In the genomic region with DNA sequence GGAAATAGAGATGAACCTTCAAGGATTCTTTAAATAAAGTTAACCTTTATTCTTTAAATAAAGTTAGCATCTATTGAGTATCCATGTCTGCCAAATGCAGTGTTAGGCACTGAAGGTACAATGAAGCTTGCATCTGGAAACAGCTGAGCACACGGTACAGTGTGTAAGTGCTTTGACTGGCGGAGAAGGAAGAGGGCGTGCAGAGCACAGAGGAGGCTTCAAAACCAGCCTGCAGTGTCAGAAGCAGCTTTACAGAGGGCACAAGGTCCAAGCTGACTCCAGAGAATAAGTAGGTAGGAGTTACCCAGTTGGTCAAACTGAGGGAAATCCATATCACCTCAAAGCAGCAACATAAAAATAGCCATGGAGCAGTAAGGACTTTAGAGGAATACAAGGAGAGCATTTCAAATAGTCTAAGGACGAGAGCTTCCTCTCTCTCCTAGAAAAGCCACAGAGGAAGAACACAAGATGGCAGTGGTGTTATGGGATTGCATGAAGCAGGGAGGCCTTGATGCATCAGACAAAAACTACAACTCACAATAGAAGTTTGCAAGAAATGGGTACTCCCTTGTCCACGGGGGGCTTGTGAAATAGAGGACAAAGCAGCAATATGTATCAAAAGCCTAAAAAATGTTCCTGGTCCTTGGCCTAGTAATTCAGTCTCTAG, we compare ENCODE assay signal across 15 cellular contexts.
DNase-seq lines count a peak whose midpoint lies in the region; ATAC-seq and TF ChIP-seq lines count a peak whose summit lies in the region.
"Had no signal": no experiment of that assay in that cellular context is flagged by ENCODE, and none has a peak within 500 bp of the region (broad histone marks: within the 10 kb centered on the region; RNA-seq: fewer than 3 reads in every experiment).

No MANE protein-coding gene starts in this region.

- peaks cover 8% of the 10 kb centered on the region for H3K27me3 Mint-ChIP-seq in brain
- H3K27me3 Mint-ChIP-seq in natural killer cell treated with Interleukin-12 subunit alpha and Interleukin-12 subunit beta and Interleukin-15 and Interleukin-18, amount 100 ng/mL, for 72 hours = peaks cover 0 to 25% of the 10 kb centered on the region in 2 donors
- H3K27me3 Mint-ChIP-seq: activated CD4-positive, alpha-beta memory T cell treated with anti-CD3 and anti-CD28 coated beads, Interleukin-2, amount 10 ng/mL, durations not matched to agents 7 days and 5 days had no signal

- H3K9me3 Mint-ChIP-seq in brain = peaks cover 0 to 6% (median 0%) of the 10 kb centered on the region in 5 experiments
- H3K9me3 Mint-ChIP-seq in natural killer cell treated with Interleukin-12 subunit alpha and Interleukin-12 subunit beta and Interleukin-15 and Interleukin-18, amount 100 ng/mL, for 72 hours = no peaks in the 10 kb centered on the region
- H3K9me3 Mint-ChIP-seq: activated CD4-positive, alpha-beta memory T cell treated with anti-CD3 and anti-CD28 coated beads, Interleukin-2, amount 10 ng/mL, durations not matched to agents 7 days and 5 days; activated naive CD4-positive, alpha-beta T cell treated with anti-CD3 and anti-CD28 coated beads, Interleukin-2, amount 50 U/mL, for 24 hours had no signal

- no peaks in the 10 kb centered on the region for H3K36me3 Mint-ChIP-seq in brain
- no peaks in the 10 kb centered on the region for H3K36me3 Mint-ChIP-seq in natural killer cell treated with Interleukin-12 subunit alpha and Interleukin-12 subunit beta and Interleukin-15 and Interleukin-18, amount 100 ng/mL, for 72 hours
- H3K36me3 Mint-ChIP-seq: activated naive CD4-positive, alpha-beta T cell treated with anti-CD3 and anti-CD28 coated beads, Interleukin-2, amount 50 U/mL, for 24 hours had no signal

- DNase-seq in HT-29 (ENCODE audit: low spot score) (peak; percentile 9), kidney tubule cell (ENCODE audit: low spot score) (peak; percentile 54), cerebellum (ENCODE audit: low spot score) (no peak)
- no peak for DNase-seq in stimulated activated CD4-positive, alpha-beta T cell treated with anti-CD3 and anti-CD28 coated beads, Interleukin-2, amount 100 ng/mL, for 48 hours
- DNase-seq in natural killer cell treated with Interleukin-12 subunit alpha and Interleukin-12 subunit beta and Interleukin-15 and Interleukin-18, amount 100 ng/mL, for 72 hours (ENCODE audit: low spot score) = no peak
- DNase-seq: activated CD4-positive, alpha-beta memory T cell treated with anti-CD3 and anti-CD28 coated beads, Interleukin-2, amount 10 ng/mL, durations not matched to agents 7 days and 5 days; DMS153; NCI-H226; nephron progenitor cell; stimulated activated CD4-positive, alpha-beta T cell treated with anti-CD3 and anti-CD28 coated beads, Interleukin-1b, Interleukin-23, amount 100 ng/mL, for 48 hours had no signal

- no peak overlapping the region for H3K27ac ChIP-seq in C4-2B
- H3K27ac ChIP-seq: KMS-11 had no signal

- H3K4me1 Mint-ChIP-seq in brain = no peaks in the 10 kb centered on the region
- no peaks in the 10 kb centered on the region for H3K4me1 Mint-ChIP-seq in natural killer cell treated with Interleukin-12 subunit alpha and Interleukin-12 subunit beta and Interleukin-15 and Interleukin-18, amount 100 ng/mL, for 72 hours (ENCODE audit: low read depth in 2 of 2)
- H3K4me1 Mint-ChIP-seq: activated CD4-positive, alpha-beta memory T cell treated with anti-CD3 and anti-CD28 coated beads, Interleukin-2, amount 10 ng/mL, durations not matched to agents 7 days and 5 days; activated naive CD4-positive, alpha-beta T cell treated with anti-CD3 and anti-CD28 coated beads, Interleukin-2, amount 50 U/mL, for 24 hours had no signal

- no peak for ATAC-seq in HG03460 (IDR thresholded peaks at IDR 0.05; ENCODE audit: unreplicated experiment)
- no peak for ATAC-seq in natural killer cell treated with Interleukin-12 subunit alpha and Interleukin-12 subunit beta and Interleukin-15 and Interleukin-18, amount 100 ng/mL, for 72 hours

- no peak overlapping the region for H3K27ac Mint-ChIP-seq in brain
- H3K27ac Mint-ChIP-seq in natural killer cell treated with Interleukin-12 subunit alpha and Interleukin-12 subunit beta and Interleukin-15 and Interleukin-18, amount 100 ng/mL, for 72 hours = no peak overlapping the region
- H3K27ac Mint-ChIP-seq: activated CD4-positive, alpha-beta memory T cell treated with anti-CD3 and anti-CD28 coated beads, Interleukin-2, amount 10 ng/mL, durations not matched to agents 7 days and 5 days; activated naive CD4-positive, alpha-beta T cell treated with anti-CD3 and anti-CD28 coated beads, Interleukin-2, amount 50 U/mL, for 24 hours; nephron progenitor cell had no signal

- TF ChIP-seq CTCF in C4-2B (conservative IDR thresholded peaks at IDR 0.05) (peak; percentile 28), brain (conservative IDR thresholded peaks at IDR 0.05) (peak; percentile 13 to 25)

- H3K4me3 Mint-ChIP-seq in brain = no peak overlapping the region
- no peak overlapping the region for H3K4me3 Mint-ChIP-seq in natural killer cell treated with Interleukin-12 subunit alpha and Interleukin-12 subunit beta and Interleukin-15 and Interleukin-18, amount 100 ng/mL, for 72 hours
- H3K4me3 Mint-ChIP-seq: activated CD4-positive, alpha-beta memory T cell treated with anti-CD3 and anti-CD28 coated beads, Interleukin-2, amount 10 ng/mL, durations not matched to agents 7 days and 5 days; activated naive CD4-positive, alpha-beta T cell treated with anti-CD3 and anti-CD28 coated beads, Interleukin-2, amount 50 U/mL, for 24 hours; nephron progenitor cell had no signal

Comparison
In these comparisons a context has a peak if more than half of its experiments do, and no peak if none do; other contexts are left out.
1. DNase-seq: peak in HT-29 (single experiment) and kidney tubule cell (single experiment); none in stimulated activated CD4-positive, alpha-beta T cell treated with anti-CD3 and anti-CD28 coated beads, Interleukin-2, amount 100 ng/mL, for 48 hours (0 of 2), natural killer cell treated with Interleukin-12 subunit alpha and Interleukin-12 subunit beta and Interleukin-15 and Interleukin-18, amount 100 ng/mL, for 72 hours (single experiment) and cerebellum (single experiment).